In genomic region chr1:63668298-63668697, GRCh38 we compare ENCODE assay signal across 18 cellular contexts.
DNase-seq lines count a peak whose midpoint lies in the region; ATAC-seq and TF ChIP-seq lines count a peak whose summit lies in the region.
"Had no signal": no experiment of that assay in that cellular context is flagged by ENCODE, and none has a peak within 500 bp of the region (broad histone marks: within the 10 kb centered on the region; RNA-seq: fewer than 3 reads in every experiment).

No MANE protein-coding gene starts in this region.

- intact Hi-C loops in sigmoid colon (cut with DNase I) = no loop called here
- intact Hi-C loops in esophagus muscularis mucosa (cut with DNase I) = no loop called here

- ATAC-seq in HG02588 (IDR thresholded peaks at IDR 0.05; ENCODE audit: unreplicated experiment) = peak; percentile 45
- ATAC-seq: activated CD4-positive, CD25-positive, alpha-beta regulatory T cell treated with anti-CD3 and anti-CD28 coated beads, Interleukin-2, amount 50 U/mL, for 24 hours had no signal

- H3K4me3 ChIP-seq in fibroblast of villous mesenchyme (ENCODE audit: low read depth, low read length) (no peak overlapping the region), sigmoid colon (no peak overlapping the region), esophagus muscularis mucosa (no peak overlapping the region)
- H3K4me3 ChIP-seq: BLaER1 treated with 17β-estradiol and CSF1 and Interleukin-3, amounts not matched to agents 10 nM and 100 nM had no signal

- H3K36me3 ChIP-seq in sigmoid colon (no peaks in the 10 kb centered on the region), esophagus muscularis mucosa (no peaks in the 10 kb centered on the region)
- H3K36me3 ChIP-seq: BLaER1 treated with 17β-estradiol and CSF1 and Interleukin-3, amounts not matched to agents 10 nM and 100 nM had no signal

- no peak for TF ChIP-seq POLR2A in sigmoid colon (IDR thresholded peaks at IDR 0.05)
- no peak for TF ChIP-seq POLR2A in esophagus muscularis mucosa (IDR thresholded peaks at IDR 0.05; ENCODE audit: low read depth)

- TF ChIP-seq CTCF in fibroblast of villous mesenchyme (IDR thresholded peaks at IDR 0.05; ENCODE audit: insufficient read depth, low read depth, low read length) (no peak), sigmoid colon (IDR thresholded peaks at IDR 0.05) (no peak), esophagus muscularis mucosa (IDR thresholded peaks at IDR 0.05) (no peak)

- H3K27me3 ChIP-seq in sigmoid colon = no peaks in the 10 kb centered on the region
- no peaks in the 10 kb centered on the region for H3K27me3 ChIP-seq in esophagus muscularis mucosa
- H3K27me3 ChIP-seq: BLaER1 treated with 17β-estradiol and CSF1 and Interleukin-3, amounts not matched to agents 10 nM and 100 nM had no signal

- no peaks in the 10 kb centered on the region for H3K9me3 ChIP-seq in sigmoid colon
- peaks cover 0 to 11% (median 3%) of the 10 kb centered on the region in 4 donors for H3K9me3 ChIP-seq in esophagus muscularis mucosa

- no peak overlapping the region for H3K27ac ChIP-seq in sigmoid colon
- H3K27ac ChIP-seq in esophagus muscularis mucosa (replicated peaks in 1 of 4) = no peak overlapping the region
- H3K27ac ChIP-seq: BLaER1 treated with 17β-estradiol and CSF1 and Interleukin-3, amounts not matched to agents 10 nM and 100 nM had no signal

- TF ChIP-seq EP300 in sigmoid colon (IDR thresholded peaks at IDR 0.05) = no peak
- TF ChIP-seq EP300 in esophagus muscularis mucosa (IDR thresholded peaks at IDR 0.05) = no peak

- WGBS in sigmoid colon, 2 donors = 91 to 95% methylated on average over 2 of the region's 2 CpGs
- 22% methylated on average over 1 of the region's 2 CpGs for WGBS in esophagus muscularis mucosa

- H3K4me1 ChIP-seq in sigmoid colon (no peaks in the 10 kb centered on the region), esophagus muscularis mucosa (no peaks in the 10 kb centered on the region)
- H3K4me1 ChIP-seq: BLaER1 treated with 17β-estradiol and CSF1 and Interleukin-3, amounts not matched to agents 10 nM and 100 nM had no signal

- DNase-seq in A172 (ENCODE audit: low spot score) (peak; percentile 9), M059J (ENCODE audit: low read depth) (peak; percentile 25), fibroblast of villous mesenchyme (ENCODE audit: low read depth) (peak; percentile 21), sigmoid colon (no peak), globus pallidus (ENCODE audit: low spot score) (no peak), esophagus muscularis mucosa (ENCODE audit: extremely low spot score) (no peak), NCI-H748 treated with DMSO at 0.1 percent for 48 hours (lab: John Stamatoyannopoulos, UW) (no peak)
- DNase-seq: Calu3; cortex of kidney; GOT3; naive B cell; NCI-H1417 treated with DMSO at 0.1 percent for 48 hours; NCI-H2107; NCI-H510A treated with DMSO at 0.1 percent for 48 hours; stimulated activated CD4-positive, alpha-beta T cell treated with anti-CD3 and anti-CD28 coated beads, Interleukin-12 subunit alpha, Interleukin-12 subunit beta, amount 100 ng/mL, for 4 hours had no signal

Comparison
In these comparisons a context has a peak if more than half of its experiments do, and no peak if none do; other contexts are left out.
1. DNase-seq: peak in A172 (single experiment), M059J (single experiment) and fibroblast of villous mesenchyme (single experiment); none in sigmoid colon (single experiment), globus pallidus (single experiment), esophagus muscularis mucosa (single experiment) and NCI-H748 treated with DMSO at 0.1 percent for 48 hours (single experiment).